In the genomic region with DNA sequence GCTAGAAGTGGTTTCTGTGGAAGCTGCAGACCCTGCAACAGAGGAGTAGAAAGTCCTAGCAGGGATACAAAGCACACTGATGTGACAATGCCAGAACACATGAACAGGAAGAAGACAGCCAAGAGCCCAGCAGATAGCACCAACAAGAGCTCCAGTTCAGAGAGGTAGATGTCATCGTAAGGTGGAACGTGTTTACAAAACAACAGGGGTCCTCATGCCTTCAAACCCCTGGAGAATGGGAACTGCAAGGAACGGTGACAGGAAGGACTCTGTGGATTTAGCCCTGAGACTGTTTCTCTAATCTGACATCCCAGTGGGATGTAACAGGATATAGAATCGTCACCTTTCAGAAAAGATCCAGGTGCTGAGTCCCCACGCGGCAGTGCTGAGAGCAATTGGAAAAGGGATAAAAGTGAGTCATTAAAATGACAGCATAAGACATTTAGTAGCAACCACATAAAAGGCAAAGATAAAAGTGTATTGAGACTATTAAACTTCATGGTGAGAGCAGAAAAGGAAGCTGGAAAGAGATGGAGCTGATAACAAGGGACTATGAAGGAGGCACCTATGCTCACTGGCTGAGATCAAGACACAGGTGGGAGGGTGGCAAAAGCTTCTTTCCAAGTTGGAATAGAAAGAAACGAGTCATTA, we compare ENCODE assay signal across 13 cellular contexts.
"Had no signal": no experiment of that assay in that cellular context is flagged by ENCODE, and none has a peak within 500 bp of the region (broad histone marks: within the 10 kb centered on the region; RNA-seq: fewer than 3 reads in every experiment).

No MANE protein-coding gene starts in this region.

- H3K36me3 Mint-ChIP-seq: activated naive CD8-positive, alpha-beta T cell; naive thymus-derived CD8-positive, alpha-beta T cell had no signal

- H3K27me3 Mint-ChIP-seq: activated naive CD8-positive, alpha-beta T cell; stimulated activated naive B cell treated with anti-CD40 and anti-IgM and Interleukin-4, amounts not matched to agents 10 μg/mL and 1 μg/mL and 100 μg/mL, for 72 hours had no signal

- H3K4me1 ChIP-seq: upper lobe of left lung had no signal

- H3K9me3 ChIP-seq: thoracic aorta, upper lobe of left lung had no signal

- H3K4me3 Mint-ChIP-seq: activated naive CD8-positive, alpha-beta T cell; effector memory CD8-positive, alpha-beta T cell; naive thymus-derived CD8-positive, alpha-beta T cell; stimulated activated naive B cell treated with anti-CD40 and anti-IgM and Interleukin-4, amounts not matched to agents 10 μg/mL and 1 μg/mL and 100 μg/mL, for 72 hours had no signal

- H3K27me3 ChIP-seq: hepatocyte, upper lobe of left lung had no signal

- H3K4me3 ChIP-seq: hepatocyte, thoracic aorta, upper lobe of left lung had no signal

- DNase-seq: activated CD4-positive, alpha-beta T cell treated with anti-CD3 and anti-CD28 coated beads, Interleukin-2, amount 50 U/mL, for 4 hours; amygdala; dermis blood vessel endothelial cell; effector memory CD8-positive, alpha-beta T cell; left cardiac atrium; naive thymus-derived CD8-positive, alpha-beta T cell; posterior cingulate gyrus; retina; stimulated activated naive B cell treated with anti-CD40 and anti-IgM and Interleukin-4, amounts not matched to agents 10 μg/mL and 1 μg/mL and 100 μg/mL, for 72 hours; upper lobe of left lung had no signal

- ATAC-seq: effector memory CD8-positive, alpha-beta T cell; left cardiac atrium; naive thymus-derived CD8-positive, alpha-beta T cell; stimulated activated naive B cell treated with anti-CD40 and anti-IgM and Interleukin-4, amounts not matched to agents 10 μg/mL and 1 μg/mL and 100 μg/mL, for 72 hours had no signal

- H3K36me3 ChIP-seq: thoracic aorta, upper lobe of left lung had no signal

- H3K27ac Mint-ChIP-seq: activated naive CD8-positive, alpha-beta T cell; effector memory CD8-positive, alpha-beta T cell; naive thymus-derived CD8-positive, alpha-beta T cell; stimulated activated naive B cell treated with anti-CD40 and anti-IgM and Interleukin-4, amounts not matched to agents 10 μg/mL and 1 μg/mL and 100 μg/mL, for 72 hours had no signal

- H3K27ac ChIP-seq: hepatocyte, thoracic aorta, upper lobe of left lung had no signal
